In genomic region chr1:59156031-59156430, GRCh38 we compare ENCODE assay signal across 23 cellular contexts.
DNase-seq lines count a peak whose midpoint lies in the region; ATAC-seq and TF ChIP-seq lines count a peak whose summit lies in the region.
"Had no signal": no experiment of that assay in that cellular context is flagged by ENCODE, and none has a peak within 500 bp of the region (broad histone marks: within the 10 kb centered on the region; RNA-seq: fewer than 3 reads in every experiment).

No MANE protein-coding gene starts in this region.

- no peak for TF ChIP-seq CTCF in heart right ventricle (IDR thresholded peaks at IDR 0.05)
- TF ChIP-seq CTCF in esophagus muscularis mucosa (IDR thresholded peaks at IDR 0.05) = no peak
- no peak for TF ChIP-seq CTCF in osteoblast (IDR thresholded peaks at IDR 0.05; ENCODE audit: extremely low read depth, low read depth, low read length)
- TF ChIP-seq CTCF in SK-N-SH (IDR thresholded peaks at IDR 0.05) = no peak

- H3K9me3 ChIP-seq in heart right ventricle (peaks cover 0 to 15% (median 10%) of the 10 kb centered on the region in 11 donors), esophagus muscularis mucosa (peaks cover 0 to 9% (median 7%) of the 10 kb centered on the region in 4 donors), osteoblast (ENCODE audit: low read depth, low read length) (peaks cover 3% of the 10 kb centered on the region), SK-N-SH (no peaks in the 10 kb centered on the region)
- H3K9me3 ChIP-seq: tibial artery had no signal

- H3K9me3 Mint-ChIP-seq in activated T-cell treated with anti-CD3 and anti-CD28 coated beads, Interleukin-2, amount 50 U/mL, for 72 hours = peaks cover 3 to 6% of the 10 kb centered on the region in 2 donors

- WGBS in heart right ventricle, 2 donors = 24 to 31% methylated on average over 3 of the region's 3 CpGs
- 23% methylated on average over 3 of the region's 3 CpGs for WGBS in esophagus muscularis mucosa
- WGBS in SK-N-SH (ENCODE audit: low lambda C conversion rate) = 65% methylated on average over 3 of the region's 3 CpGs

- no peak for TF ChIP-seq RAD21 in SK-N-SH (IDR thresholded peaks at IDR 0.05; ENCODE audit: low read length)

- POLR2A ChIA-PET in SK-N-SH (lab: Yijun Ruan, JAX) = no interaction called here

- H3K4me3 Mint-ChIP-seq in activated T-cell treated with anti-CD3 and anti-CD28 coated beads, Interleukin-2, amount 50 U/mL, for 72 hours = no peak overlapping the region
- H3K4me3 Mint-ChIP-seq: activated CD4-positive, alpha-beta T cell treated with anti-CD3 and anti-CD28 coated beads, Interleukin-2, amount 10 ng/mL, durations not matched to agents 24 days and 14 days; activated CD8-positive, alpha-beta memory T cell treated with anti-CD3 and anti-CD28 coated beads, Interleukin-2, amount 10 ng/mL, durations not matched to agents 7 days and 5 days; activated T-helper 1 cell treated with anti-CD3 and anti-CD28 coated beads, Interleukin-12 subunit alpha, Interleukin-12 subunit beta, Interleukin-2, Interleukin-4 antibody, amounts not matched to agents 30 ng/mL and 10 ng/mL and 1 ng/mL, durations not matched to agents 14 hours and 24 hours and 36 hours; naive thymus-derived CD8-positive, alpha-beta T cell had no signal

- no peaks in the 10 kb centered on the region for H3K27me3 Mint-ChIP-seq in activated T-cell treated with anti-CD3 and anti-CD28 coated beads, Interleukin-2, amount 50 U/mL, for 72 hours (ENCODE audit: low read depth)
- H3K27me3 Mint-ChIP-seq: activated CD4-positive, alpha-beta T cell treated with anti-CD3 and anti-CD28 coated beads, Interleukin-2, amount 10 ng/mL, durations not matched to agents 24 days and 14 days; activated CD8-positive, alpha-beta memory T cell treated with anti-CD3 and anti-CD28 coated beads, Interleukin-2, amount 10 ng/mL, durations not matched to agents 7 days and 5 days; naive thymus-derived CD8-positive, alpha-beta T cell had no signal

- H3K9ac ChIP-seq in SK-N-SH = no peak overlapping the region
- H3K9ac ChIP-seq: BLaER1 had no signal

- no peaks in the 10 kb centered on the region for H3K9me2 ChIP-seq in SK-N-SH

- H4K20me1 ChIP-seq in osteoblast (ENCODE audit: insufficient read depth, low read length) = no peaks in the 10 kb centered on the region
- no peaks in the 10 kb centered on the region for H4K20me1 ChIP-seq in SK-N-SH (ENCODE audit: insufficient read depth)
- H4K20me1 ChIP-seq: BLaER1 had no signal

- peaks cover 7% of the 10 kb centered on the region for H3K4me1 Mint-ChIP-seq in activated T-cell treated with anti-CD3 and anti-CD28 coated beads, Interleukin-2, amount 50 U/mL, for 72 hours (ENCODE audit: low read depth)

- TF ChIP-seq POLR2A in esophagus muscularis mucosa (IDR thresholded peaks at IDR 0.05; ENCODE audit: low read depth) = no peak

- no peaks in the 10 kb centered on the region for H3K36me3 ChIP-seq in heart right ventricle
- H3K36me3 ChIP-seq in esophagus muscularis mucosa = no peaks in the 10 kb centered on the region
- no peaks in the 10 kb centered on the region for H3K36me3 ChIP-seq in osteoblast (ENCODE audit: insufficient read depth, low read length)
- no peaks in the 10 kb centered on the region for H3K36me3 ChIP-seq in SK-N-SH (replicated peaks in 1 of 2; ENCODE audit: control insufficient read depth in 1 of 2, insufficient read depth in 2 of 2, low read length in 1 of 2)
- H3K36me3 ChIP-seq: BLaER1, tibial artery had no signal

- H3K79me2 ChIP-seq in osteoblast (ENCODE audit: insufficient read depth, low read length) (no peaks in the 10 kb centered on the region), SK-N-SH (ENCODE audit: insufficient read depth) (no peaks in the 10 kb centered on the region)

- H3K36me3 Mint-ChIP-seq in activated T-cell treated with anti-CD3 and anti-CD28 coated beads, Interleukin-2, amount 50 U/mL, for 72 hours (ENCODE audit: insufficient read depth in 2 of 2) = peaks cover 2 to 4% of the 10 kb centered on the region in 2 donors
- H3K36me3 Mint-ChIP-seq: activated naive CD4-positive, alpha-beta T cell treated with anti-CD3 and anti-CD28 coated beads, Interleukin-2, amount 50 U/mL, for 72 hours had no signal

- H3K4me2 ChIP-seq in osteoblast (ENCODE audit: insufficient read depth, low read length) (no peak overlapping the region), SK-N-SH (no peak overlapping the region)
- H3K4me2 ChIP-seq: BLaER1 had no signal

- peaks cover 13% of the 10 kb centered on the region for H3F3A ChIP-seq in SK-N-SH (replicated peaks; ENCODE audit: insufficient read depth)

- ATAC-seq in left ventricle myocardium superior (peak; percentile 18), heart right ventricle (no peak)
- ATAC-seq in activated T-cell treated with anti-CD3 and anti-CD28 coated beads, Interleukin-2, amount 50 U/mL, for 72 hours (replicated peaks in 1 of 2) = no peak
- ATAC-seq: activated CD8-positive, alpha-beta memory T cell treated with anti-CD3 and anti-CD28 coated beads, Interleukin-2, amount 10 ng/mL, durations not matched to agents 7 days and 5 days; activated naive CD4-positive, alpha-beta T cell treated with anti-CD3 and anti-CD28 coated beads, Interleukin-2, amount 50 U/mL, for 72 hours; naive thymus-derived CD8-positive, alpha-beta T cell had no signal

- H2AFZ ChIP-seq in osteoblast (ENCODE audit: low read length) (peak overlapping the region; percentile 34), SK-N-SH (ENCODE audit: low read depth) (no peak overlapping the region)

- H3K27me3 ChIP-seq in heart right ventricle (no peaks in the 10 kb centered on the region), esophagus muscularis mucosa (no peaks in the 10 kb centered on the region), osteoblast (ENCODE audit: insufficient read depth, low read length) (no peaks in the 10 kb centered on the region), SK-N-SH (ENCODE audit: insufficient read depth) (no peaks in the 10 kb centered on the region)
- H3K27me3 ChIP-seq: BLaER1, tibial artery had no signal

- DNase-seq in left ventricle myocardium superior (no peak), heart right ventricle (no peak), esophagus muscularis mucosa (ENCODE audit: extremely low spot score) (peak; percentile 82), osteoblast (ENCODE audit: insufficient read length, low spot score, missing footprints) (no peak), SK-N-SH (no peak), NCI-H1694 (lab: John Stamatoyannopoulos, UW) (no peak), HuH-7.5 (ENCODE audit: low spot score) (no peak)
- DNase-seq in activated T-cell treated with anti-CD3 and anti-CD28 coated beads, Interleukin-2, amount 50 U/mL, for 72 hours = no peak
- DNase-seq: 8988T; activated CD4-positive, alpha-beta T cell treated with anti-CD3 and anti-CD28 coated beads, Interleukin-2, amount 10 ng/mL, durations not matched to agents 24 days and 14 days; activated CD8-positive, alpha-beta memory T cell treated with anti-CD3 and anti-CD28 coated beads, Interleukin-2, amount 10 ng/mL, durations not matched to agents 7 days and 5 days; cerebellar nuclear complex; erythroblast; left cardiac atrium; naive thymus-derived CD8-positive, alpha-beta T cell; NCI-H2107; NCI-H524; stimulated activated CD4-positive, alpha-beta T cell treated with anti-CD3 and anti-CD28 coated beads, Interleukin-1b, Interleukin-23, amount 100 ng/mL, for 48 hours; T-helper 2 cell; tibial artery had no signal

- H3K27ac Mint-ChIP-seq in activated T-cell treated with anti-CD3 and anti-CD28 coated beads, Interleukin-2, amount 50 U/mL, for 72 hours = no peak overlapping the region
- H3K27ac Mint-ChIP-seq: activated CD4-positive, alpha-beta T cell treated with anti-CD3 and anti-CD28 coated beads, Interleukin-2, amount 10 ng/mL, durations not matched to agents 24 days and 14 days; activated CD8-positive, alpha-beta memory T cell treated with anti-CD3 and anti-CD28 coated beads, Interleukin-2, amount 10 ng/mL, durations not matched to agents 7 days and 5 days; activated T-helper 1 cell treated with anti-CD3 and anti-CD28 coated beads, Interleukin-12 subunit alpha, Interleukin-12 subunit beta, Interleukin-2, Interleukin-4 antibody, amounts not matched to agents 30 ng/mL and 10 ng/mL and 1 ng/mL, durations not matched to agents 14 hours and 24 hours and 36 hours; naive thymus-derived CD8-positive, alpha-beta T cell had no signal

- TF ChIP-seq EP300 in esophagus muscularis mucosa (IDR thresholded peaks at IDR 0.05) (no peak), SK-N-SH (IDR thresholded peaks at IDR 0.05; ENCODE audit: borderline replicate concordance in 1 of 2, low read depth in 1 of 2, low read length in 1 of 2) (no peak)

- CTCF ChIA-PET in SK-N-SH (lab: Yijun Ruan, JAX) = no interaction called here

- intact Hi-C loops in left ventricle myocardium superior (cut with micrococcal nuclease) (loop anchor here (10.0 kb wide), 1 partner anchor 139 kb away; the partner anchor contains the start of gene FGGY), heart right ventricle (cut with DNase I) (loop anchor here in 3 of 10 donors (5.0 to 10.0 kb wide), 4 partner anchors 46 to 539 kb away; partner anchors contain the start of gene FGGY (in 1 of the 3)), esophagus muscularis mucosa (cut with DNase I) (loop anchor here (10.0 kb wide), 1 partner anchor 549 kb away; no protein-coding TSS in a partner anchor)

- peak overlapping the region in 1 of 10 donors; percentile 35 for H3K27ac ChIP-seq in heart right ventricle
- H3K27ac ChIP-seq in esophagus muscularis mucosa (replicated peaks in 1 of 4) = peak overlapping the region in 2 of 4 donors; percentile 13 to 55
- H3K27ac ChIP-seq in osteoblast (ENCODE audit: low read depth, low read length) = no peak overlapping the region
- H3K27ac ChIP-seq in SK-N-SH (ENCODE audit: low read depth in 2 of 2, low read length in 1 of 2) = no peak overlapping the region
- H3K27ac ChIP-seq: BLaER1 had no signal

- H3K4me3 ChIP-seq in heart right ventricle = no peak overlapping the region
- no peak overlapping the region for H3K4me3 ChIP-seq in esophagus muscularis mucosa
- H3K4me3 ChIP-seq in osteoblast (ENCODE audit: insufficient read depth, low read length) = no peak overlapping the region
- no peak overlapping the region for H3K4me3 ChIP-seq in SK-N-SH (ENCODE audit: low read depth in 2 of 2, low read length in 1 of 2)
- H3K4me3 ChIP-seq: BLaER1, tibial artery had no signal

- H3K4me1 ChIP-seq in heart right ventricle (peaks cover 11 to 34% (median 30%) of the 10 kb centered on the region in 9 donors), esophagus muscularis mucosa (peaks cover 17 to 30% (median 24%) of the 10 kb centered on the region in 4 donors), osteoblast (ENCODE audit: insufficient read depth, low read length) (peaks cover 26% of the 10 kb centered on the region), SK-N-SH (ENCODE audit: control insufficient read depth in 1 of 2, insufficient read depth in 2 of 2, low read depth in 1 of 2, low read length in 1 of 2) (peaks cover 7 to 28% of the 10 kb centered on the region in 2 experiments)

TF ChIP-seq in SK-N-SH, 30 proteins besides CTCF, POLR2A, EP300 and RAD21:
- no peak for TF ChIP-seq SIN3A (IDR thresholded peaks at IDR 0.05; ENCODE audit: borderline replicate concordance, low read depth, low read length)
- no peak for TF ChIP-seq MAX (IDR thresholded peaks at IDR 0.05; ENCODE audit: low read depth)
- no peak for TF ChIP-seq RCOR1 (IDR thresholded peaks at IDR 0.05; ENCODE audit: low read length)
